In genomic region chr12:118618695-118619094, GRCh38 we compare ENCODE assay signal across 1 cellular context.
TF ChIP-seq lines count a peak whose summit lies in the region.

No MANE protein-coding gene starts in this region.

TF ChIP-seq in K562, 482 proteins besides CTCF, POLR2A, EP300 and RAD21 (continued from another document):
- TF ChIP-seq CREB3 (tag; conservative IDR thresholded peaks at IDR 0.05; ENCODE audit: low read depth) (no peak), ZNF239 (CRISPR knock-in tag; IDR thresholded peaks at IDR 0.05) (no peak)
TF ChIP-seq in K562: peak in this region for 5.
